ENCODE assay signal across 17 cellular contexts in genomic region chr12:94994312-94994711, GRCh38. TPM values are rescaled to one million over a fixed set of nuclear protein-coding genes. Genes with fewer than 3 reads are reported as not detected.
DNase-seq lines count a peak whose midpoint lies in the region; ATAC-seq, FAIRE-seq and TF ChIP-seq lines count a peak whose summit lies in the region.
"Had no signal": no experiment of that assay in that cellular context is flagged by ENCODE, and none has a peak within 500 bp of the region (broad histone marks: within the 10 kb centered on the region; RNA-seq: fewer than 3 reads in every experiment).

No MANE protein-coding gene starts in this region.

- POLR2A ChIA-PET in MCF 10A (lab: Yijun Ruan, JAX), result interaction anchor here (0.6 to 2.5 kb wide), 4 partner anchors 9 to 299 kb away, joined by 3 to 29 read pairs (median 3); partner anchors contain the start of gene NDUFA12

- H3K27me3 ChIP-seq in breast epithelium (no peaks in the 10 kb centered on the region), esophagus muscularis mucosa (no peaks in the 10 kb centered on the region)
- H3K27me3 ChIP-seq: cardiac muscle cell, pancreas, Peyer's patch had no signal

- TF ChIP-seq CTCF in MCF 10A (IDR thresholded peaks at IDR 0.05; ENCODE audit: unreplicated experiment) (no peak), breast epithelium (IDR thresholded peaks at IDR 0.05) (no peak), esophagus muscularis mucosa (IDR thresholded peaks at IDR 0.05) (no peak)

- no TSS peak for BruUV-seq in MCF 10A (replicated peaks; lab: Mats Ljungman, UMichigan)

- 58% methylated on average over 2 of the region's 2 CpGs for WGBS in esophagus muscularis mucosa

- H3K9me3 Mint-ChIP-seq in MCF 10A (ENCODE audit: unreplicated experiment), result no peaks in the 10 kb centered on the region

- no peak for ATAC-seq in HG02588 (IDR thresholded peaks at IDR 0.05; ENCODE audit: unreplicated experiment)
- ATAC-seq: pancreas had no signal

- no peak overlapping the region for H3K4me3 Mint-ChIP-seq in MCF 10A (ENCODE audit: unreplicated experiment)

- CTCF ChIA-PET in MCF 10A (lab: Yijun Ruan, JAX), result interaction anchor here (0.6 kb wide), 2 partner anchors 210 to 326 kb away, joined by 3 read pairs; no protein-coding TSS in a partner anchor

- H3K4me1 Mint-ChIP-seq in MCF 10A (ENCODE audit: insufficient read depth, unreplicated experiment), result peaks cover under 1% of the 10 kb centered on the region

- FAIRE-seq in urothelium cell line (lab: Jason Lieb, UNC), result no peak
- FAIRE-seq: pancreas had no signal

- H3K4me1 ChIP-seq in breast epithelium (no peaks in the 10 kb centered on the region), esophagus muscularis mucosa (peaks cover 4 to 9% (median 7%) of the 10 kb centered on the region in 4 donors)
- H3K4me1 ChIP-seq: pancreas, Peyer's patch had no signal

- DNase-seq in MCF 10A (ENCODE audit: unreplicated experiment) (peak; percentile 83), breast epithelium (ENCODE audit: low spot score in 2 of 2) (no peak), SW480 (ENCODE audit: low spot score) (peak; percentile 51), fibroblast of peridontal ligament (ENCODE audit: extremely low read depth) (peak; percentile 34), urothelium cell line (ENCODE audit: low spot score) (peak; percentile 50), KG1 (lab: John Stamatoyannopoulos, UW) (no peak), esophagus muscularis mucosa (ENCODE audit: extremely low spot score) (no peak)
- DNase-seq: foreskin melanocyte; GF-D8; NCI-H2107; pancreas; Peyer's patch; stimulated activated CD4-positive, alpha-beta T cell treated with anti-CD3 and anti-CD28 coated beads, Interleukin-4, amount 100 ng/mL, for 1 hour had no signal

- H3K27me3 Mint-ChIP-seq in MCF 10A (ENCODE audit: insufficient read depth, unreplicated experiment), result no peaks in the 10 kb centered on the region

- H3K27ac Mint-ChIP-seq in MCF 10A (ENCODE audit: low read depth, unreplicated experiment), result peak overlapping the region; percentile 46

- intact Hi-C loops in MCF 10A (cut with micrococcal nuclease), result no loop called here
- intact Hi-C loops in breast epithelium (cut with DNase I; ENCODE audit: low total_unique reads), result no loop called here
- intact Hi-C loops in esophagus muscularis mucosa (cut with DNase I), result no loop called here

- no peak overlapping the region for H3K4me3 ChIP-seq in breast epithelium
- H3K4me3 ChIP-seq in esophagus muscularis mucosa, result no peak overlapping the region
- H3K4me3 ChIP-seq: cardiac muscle cell, lung, pancreas, Peyer's patch had no signal

- H3K36me3 ChIP-seq in breast epithelium (no peaks in the 10 kb centered on the region), esophagus muscularis mucosa (peaks cover 10 to 66% (median 34%) of the 10 kb centered on the region in 4 donors)
- H3K36me3 ChIP-seq: pancreas had no signal

- H3K36me3 Mint-ChIP-seq in MCF 10A (ENCODE audit: insufficient read depth, unreplicated experiment), result peaks cover 67% of the 10 kb centered on the region

- H3K27ac ChIP-seq in breast epithelium (no peak overlapping the region), esophagus muscularis mucosa (replicated peaks in 1 of 4) (no peak overlapping the region)
- H3K27ac ChIP-seq: cardiac muscle cell, KMS-11, pancreas, Peyer's patch had no signal

- no peak for TF ChIP-seq EP300 in esophagus muscularis mucosa (IDR thresholded peaks at IDR 0.05)

- H3K9me3 ChIP-seq in breast epithelium, result no peaks in the 10 kb centered on the region
- H3K9me3 ChIP-seq in esophagus muscularis mucosa, result no peaks in the 10 kb centered on the region
- H3K9me3 ChIP-seq: pancreas, Peyer's patch had no signal

- TF ChIP-seq POLR2A in breast epithelium (IDR thresholded peaks at IDR 0.05) (no peak), esophagus muscularis mucosa (IDR thresholded peaks at IDR 0.05; ENCODE audit: low read depth) (no peak)

RNA-seq across cellular contexts. Expression of gene NDUFA12, which starts 9.2 kb away (rescaled TPM):
- 112 and 124 TPM in 2 replicates for total RNA-seq in MCF 10A (2022)
- 100 to 1,000 TPM in 1 of 3 donors, 10 to 100 TPM in 2; 72.4 to 104 (median 75.1) TPM for total RNA-seq in breast epithelium
- 100 to 1,000 TPM in 2 of 4 donors, 10 to 100 TPM in 2; 72.3 to 154 (median 106) TPM for total RNA-seq in esophagus muscularis mucosa

Comparison
In these comparisons a context has a peak if more than half of its experiments do, and no peak if none do; other contexts are left out.
1. DNase-seq: peak in MCF 10A (single experiment), SW480 (single experiment), fibroblast of peridontal ligament (single experiment) and urothelium cell line (single experiment); none in breast epithelium (0 of 2), KG1 (single experiment) and esophagus muscularis mucosa (single experiment).